10 cellular contexts compared by ENCODE assay signal in the genomic region with DNA sequence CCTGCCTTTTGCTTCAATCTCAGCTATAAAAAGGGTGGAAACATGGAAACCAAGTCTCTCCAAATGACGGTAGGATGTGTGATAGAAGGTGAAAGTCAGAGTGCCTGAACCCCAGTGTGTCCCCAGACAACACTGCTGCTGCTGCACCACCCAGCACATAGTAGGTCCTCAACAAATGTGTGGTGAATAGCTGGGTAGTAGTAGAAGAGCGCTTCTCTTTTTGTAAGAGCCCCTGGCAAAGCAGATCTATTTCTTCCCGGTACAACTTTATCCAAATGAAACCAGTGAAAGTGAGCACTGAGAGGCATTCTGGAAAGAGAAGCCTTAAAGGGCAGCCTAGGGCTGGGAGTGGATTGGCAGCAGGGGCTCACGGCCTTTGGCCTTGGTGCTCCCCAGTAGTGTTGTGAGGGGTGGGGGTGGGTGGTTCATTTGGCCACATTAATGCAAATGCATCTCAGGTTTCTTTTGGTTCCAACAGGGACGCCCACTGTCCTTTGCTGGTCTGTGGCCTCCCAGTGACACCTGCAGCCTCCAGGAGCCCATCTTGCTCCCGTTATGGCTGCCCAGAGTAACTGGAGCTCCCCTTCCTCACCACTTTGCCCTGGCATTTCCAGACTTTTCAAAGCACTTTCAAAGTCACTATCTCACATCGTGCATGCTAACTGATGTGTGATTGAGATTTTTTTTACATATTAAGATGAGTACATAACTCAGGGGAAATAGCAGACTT.
DNase-seq lines count a peak whose midpoint lies in the region; ATAC-seq, FAIRE-seq and TF ChIP-seq lines count a peak whose summit lies in the region.
"Had no signal": no experiment of that assay in that cellular context is flagged by ENCODE, and none has a peak within 500 bp of the region (broad histone marks: within the 10 kb centered on the region; RNA-seq: fewer than 3 reads in every experiment).

No MANE protein-coding gene starts in this region.

- H3K4me1 ChIP-seq in right atrium auricular region (peaks cover 0 to 27% of the 10 kb centered on the region in 2 donors), pancreas (peaks cover 11 to 27% (median 24%) of the 10 kb centered on the region in 3 donors)

- 39 to 41% methylated on average over 7 of the region's 7 CpGs for WGBS in pancreas, 2 donors

- H3K9me3 Mint-ChIP-seq in progenitor cell of endocrine pancreas (ENCODE audit: low read depth), result peaks cover 5% of the 10 kb centered on the region
- H3K9me3 Mint-ChIP-seq: activated naive CD4-positive, alpha-beta T cell treated with anti-CD3 and anti-CD28 coated beads, Interleukin-2, amount 10 ng/mL, durations not matched to agents 7 days and 5 days had no signal

- FAIRE-seq in pancreas (lab: Jason Lieb, UNC), result no peak

- H3K4me3 ChIP-seq in right atrium auricular region (no peak overlapping the region), pancreas (no peak overlapping the region)
- H3K4me3 ChIP-seq: ovary had no signal

- H3K27me3 ChIP-seq in right atrium auricular region, result no peaks in the 10 kb centered on the region
- no peaks in the 10 kb centered on the region for H3K27me3 ChIP-seq in pancreas
- H3K27me3 ChIP-seq: ovary had no signal

- H3K36me3 ChIP-seq in right atrium auricular region, result no peaks in the 10 kb centered on the region
- no peaks in the 10 kb centered on the region for H3K36me3 ChIP-seq in pancreas
- H3K36me3 ChIP-seq: ovary had no signal

- H3K27me3 Mint-ChIP-seq in progenitor cell of endocrine pancreas, result peaks cover 5% of the 10 kb centered on the region
- H3K27me3 Mint-ChIP-seq: activated naive CD4-positive, alpha-beta T cell treated with anti-CD3 and anti-CD28 coated beads, Interleukin-2, amount 10 ng/mL, durations not matched to agents 7 days and 5 days had no signal

- H3K4me1 Mint-ChIP-seq in progenitor cell of endocrine pancreas (ENCODE audit: low read depth), result peaks cover 1% of the 10 kb centered on the region

- no peak overlapping the region for H3K27ac Mint-ChIP-seq in progenitor cell of endocrine pancreas
- H3K27ac Mint-ChIP-seq: activated naive CD4-positive, alpha-beta T cell treated with anti-CD3 and anti-CD28 coated beads, Interleukin-2, amount 10 ng/mL, durations not matched to agents 7 days and 5 days had no signal

- no peaks in the 10 kb centered on the region for H3K36me3 Mint-ChIP-seq in progenitor cell of endocrine pancreas (ENCODE audit: insufficient read depth)
- H3K36me3 Mint-ChIP-seq: activated naive CD4-positive, alpha-beta T cell treated with anti-CD3 and anti-CD28 coated beads, Interleukin-2, amount 10 ng/mL, durations not matched to agents 7 days and 5 days had no signal

- H3K27ac ChIP-seq in right atrium auricular region (peak overlapping the region in 1 of 2 donors; percentile 5), pancreas (peak overlapping the region; percentile 49 to 81 (median 65))
- H3K27ac ChIP-seq: ovary had no signal

- ATAC-seq in Right ventricle myocardium inferior (peak; percentile 36), Right ventricle myocardium superior (ENCODE audit: poor library complexity) (peak; percentile 19), pancreas (peak; percentile 7 to 26 (median 10)), HG02970 (IDR thresholded peaks at IDR 0.05; ENCODE audit: low FRiP score, unreplicated experiment) (no peak)

- TF ChIP-seq CTCF in right atrium auricular region (IDR thresholded peaks at IDR 0.05) (no peak), pancreas (IDR thresholded peaks at IDR 0.05) (no peak), progenitor cell of endocrine pancreas (IDR thresholded peaks at IDR 0.05; ENCODE audit: unreplicated experiment) (no peak)

- H3K4me3 Mint-ChIP-seq in progenitor cell of endocrine pancreas (ENCODE audit: low read depth), result no peak overlapping the region
- H3K4me3 Mint-ChIP-seq: activated naive CD4-positive, alpha-beta T cell treated with anti-CD3 and anti-CD28 coated beads, Interleukin-2, amount 10 ng/mL, durations not matched to agents 7 days and 5 days had no signal

- intact Hi-C loops in Right ventricle myocardium inferior (cut with DNase I), result no loop called here
- intact Hi-C loops in Right ventricle myocardium superior (cut with DNase I), result loop anchor here (2.0 to 5.0 kb wide), 2 partner anchors 466 to 654 kb away; no protein-coding TSS in a partner anchor
- intact Hi-C loops in pancreas (cut with DNase I), result no loop called here

- DNase-seq in Right ventricle myocardium inferior (ENCODE audit: missing footprints), result no peak
- DNase-seq in right atrium auricular region (ENCODE audit: low spot score), result no peak
- DNase-seq in Right ventricle myocardium superior, result no peak
- DNase-seq in pancreas, result no peak
- no peak for DNase-seq in T1000 (lab: John Stamatoyannopoulos, UW)
- DNase-seq in progenitor cell of endocrine pancreas (ENCODE audit: low spot score, unreplicated experiment), result no peak
- no peak for DNase-seq in GM19238 (ENCODE audit: insufficient read length, low spot score)

- H3K9me3 ChIP-seq in right atrium auricular region (no peaks in the 10 kb centered on the region), pancreas (no peaks in the 10 kb centered on the region)
- H3K9me3 ChIP-seq: ovary had no signal
